In genomic region chr15:97745481-97746071, GRCh38 we compare ENCODE assay signal across 8 cellular contexts.
DNase-seq lines count a peak whose midpoint lies in the region; ATAC-seq, FAIRE-seq and TF ChIP-seq lines count a peak whose summit lies in the region.

No MANE protein-coding gene starts in this region.

- peak; percentile 21 to 67 (median 63) for TF ChIP-seq CTCF in H1 (IDR thresholded peaks at IDR 0.05; ENCODE audit: control extremely low read depth in 1 of 3, insufficient read depth in 1 of 3, low read depth in 1 of 3, low read length in 3 of 3)

- TF ChIP-seq POLR2A in H1 (IDR thresholded peaks at IDR 0.05; ENCODE audit: control extremely low read depth in 1 of 2, low read depth in 2 of 2, low read length in 2 of 2), result no peak

- no peak overlapping the region for H3K14ac ChIP-seq in H1 (ENCODE audit: insufficient read length)

- H2BK120ac ChIP-seq in H1 (replicated peaks; ENCODE audit: low read depth, low read length), result no peak overlapping the region

- H4K91ac ChIP-seq in H1 (replicated peaks; ENCODE audit: insufficient read length, low read length), result no peak overlapping the region

- H4K20me1 ChIP-seq in H1 (replicated peaks in 1 of 2; ENCODE audit: control insufficient read depth in 1 of 2, insufficient read depth in 2 of 2, low read length in 2 of 2), result no peaks in the 10 kb centered on the region

- H3K23me2 ChIP-seq in H1 (ENCODE audit: low read depth, low read length), result no peaks in the 10 kb centered on the region; the same call in 1 of the 2 replicates

- 48% methylated on average over 8 of the region's 8 CpGs; no CpG with 5 or more reads in 1 of the 2 experiments for WGBS in H1 (ENCODE audit: extremely low coverage in 1 of 2, insufficient coverage in 1 of 2, insufficient read length in 1 of 2, insufficient replicate concordance in 2 of 2, low coverage in 1 of 2, low lambda C conversion rate in 2 of 2, missing lambda C conversion rate in 1 of 2), 2 experiments

- no peak overlapping the region for H2AFZ ChIP-seq in H1 (ENCODE audit: low read length)

- no peaks in the 10 kb centered on the region for H3K79me2 ChIP-seq in H1 (ENCODE audit: control insufficient read depth in 1 of 2, insufficient read depth in 2 of 2, low read length in 2 of 2)

- H3K9me3 ChIP-seq in H1 (ENCODE audit: insufficient read depth in 2 of 2, low read depth in 1 of 2, low read length in 1 of 2), result 0 out of 4 replicates have a peak, but pooled peaks cover 0 to 2% of the 10 kb centered on the region in 2 experiments

- POLR2A ChIA-PET in H1 (lab: Charles Lee; ENCODE audit: partially characterized antibody), result no interaction called here

- H4K5ac ChIP-seq in H1 (ENCODE audit: insufficient read length, low read depth, low read length), result no peak overlapping the region

- no peak for TF ChIP-seq EP300 in H1 (IDR thresholded peaks at IDR 0.05; ENCODE audit: borderline replicate concordance in 1 of 2, low read depth in 2 of 2, low read length in 2 of 2)

- CTCF ChIA-PET in H1 (lab: Charles Lee; ENCODE audit: partially characterized antibody), result interaction anchor here (0.6 to 2.0 kb wide), 10 partner anchors 9 to 433 kb away, joined by 3 to 11 read pairs (median 3); no protein-coding TSS in a partner anchor

- no peaks in the 10 kb centered on the region for H3K79me1 ChIP-seq in H1 (ENCODE audit: low read depth, low read length)

- H2BK5ac ChIP-seq in H1 (ENCODE audit: low read depth, low read length), result no peak overlapping the region

- no peak overlapping the region for H2AK5ac ChIP-seq in H1 (ENCODE audit: low read depth, low read length)

- H3K56ac ChIP-seq in H1 (replicated peaks; ENCODE audit: insufficient read length, low read depth, low read length), result no peak overlapping the region

- no peak overlapping the region for H4K8ac ChIP-seq in H1 (ENCODE audit: extremely low read depth, insufficient read depth, low read length)

- no peak overlapping the region for H3K4me3 ChIP-seq in H1 (ENCODE audit: extremely low read depth in 1 of 4, insufficient read depth in 2 of 4, low read depth in 3 of 4, low read length in 4 of 4)

- peaks cover 0 to 6% (median 0%) of the 10 kb centered on the region in 4 experiments; a peak in 1 of 7 replicates for H3K4me1 ChIP-seq in H1 (replicated peaks in 1 of 4; ENCODE audit: control insufficient read depth in 3 of 4, insufficient read depth in 4 of 4, low read length in 3 of 4)

- peak; percentile 74 to 79 for TF ChIP-seq RAD21 in H1 (IDR thresholded peaks at IDR 0.05 in 1 of 2, conservative IDR thresholded peaks at IDR 0.05 in 1 of 2; ENCODE audit: low read depth in 2 of 2, low read length in 2 of 2)

- no peak overlapping the region for H3K27ac ChIP-seq in H1 (ENCODE audit: low read depth, low read length)

- H3K36me3 ChIP-seq in H1 (ENCODE audit: control insufficient read depth in 2 of 4, insufficient read depth in 4 of 4, low read length in 3 of 4), result no peaks in the 10 kb centered on the region

- no peak overlapping the region for H2BK12ac ChIP-seq in H1 (ENCODE audit: low read depth, low read length)

- H3K9ac ChIP-seq in H1 (replicated peaks in 1 of 4; ENCODE audit: extremely low read depth in 1 of 4, low read depth in 3 of 4, low read length in 3 of 4), result no peak overlapping the region

- no peak overlapping the region for H3K18ac ChIP-seq in H1 (ENCODE audit: extremely low read depth, low read length)

- no peak overlapping the region for H2BK20ac ChIP-seq in H1 (ENCODE audit: low read length)

- FAIRE-seq in H1 (lab: Jason Lieb, UNC), result peak; percentile 19

- DNase-seq in Caki2 (ENCODE audit: low read depth) (peak; percentile 7), OCI-M1 (lab: John Stamatoyannopoulos, UW) (peak; percentile 68), H1 (ENCODE audit: low read depth in 1 of 2, low spot score in 2 of 2) (peak in 1 of 2 experiments; percentile 67), hepatic stellate cell (ENCODE audit: low spot score) (no peak), hippocampal formation (lab: John Stamatoyannopoulos, UW) (no peak)
- peak in 2 of 3 donors; percentile 8 to 33 for DNase-seq in stimulated activated CD4-positive, alpha-beta T cell treated with anti-CD3 and anti-CD28 coated beads, Interleukin-12 subunit alpha, Interleukin-12 subunit beta, amount 100 ng/mL, for 48 hours (ENCODE audit: low read depth in 2 of 3, low spot score in 1 of 3)

- no peak overlapping the region for H3K4me2 ChIP-seq in H1 (ENCODE audit: insufficient read depth in 1 of 2, low read depth in 2 of 2, low read length in 2 of 2)

- in situ Hi-C loops in Caki2 (cut with HindIII; ENCODE audit: low pct_unique_long_range_greater_than_20kb, low sequenced_read_pairs), result no loop called here

- no peak overlapping the region for H3K23ac ChIP-seq in H1 (ENCODE audit: insufficient read length)

- H3K4ac ChIP-seq in H1 (replicated peaks; ENCODE audit: insufficient read length, low read depth, low read length), result no peak overlapping the region

- no peaks in the 10 kb centered on the region for H3K27me3 ChIP-seq in H1 (replicated peaks in 1 of 4; ENCODE audit: control insufficient read depth in 3 of 4, extremely low read depth in 1 of 4, insufficient read depth in 3 of 4, low read length in 3 of 4)

- ATAC-seq in GM18868 (IDR thresholded peaks at IDR 0.05; ENCODE audit: unreplicated experiment) (peak; percentile 99), HG03066 (IDR thresholded peaks at IDR 0.05; ENCODE audit: low read depth, unreplicated experiment) (peak; percentile 78)

- H2BK15ac ChIP-seq in H1 (ENCODE audit: low read length), result no peak overlapping the region

TF ChIP-seq in H1, 55 proteins besides CTCF, POLR2A, EP300 and RAD21:
- TF ChIP-seq GABPA (IDR thresholded peaks at IDR 0.05; ENCODE audit: borderline replicate concordance, insufficient read depth, low read length) (no peak), CREB1 (IDR thresholded peaks at IDR 0.05) (0 out of 2 replicates have a peak, but pooled peaks have one; percentile 42)

Comparison
In these comparisons a context has a peak if more than half of its experiments do, and no peak if none do; other contexts are left out.
1. DNase-seq: peak in Caki2 (single experiment), OCI-M1 (single experiment) and stimulated activated CD4-positive, alpha-beta T cell treated with anti-CD3 and anti-CD28 coated beads, Interleukin-12 subunit alpha, Interleukin-12 subunit beta, amount 100 ng/mL, for 48 hours (2 of 3); none in hepatic stellate cell (single experiment) and hippocampal formation (0 of 2).